1 cellular context compared by ENCODE assay signal in the genomic region with DNA sequence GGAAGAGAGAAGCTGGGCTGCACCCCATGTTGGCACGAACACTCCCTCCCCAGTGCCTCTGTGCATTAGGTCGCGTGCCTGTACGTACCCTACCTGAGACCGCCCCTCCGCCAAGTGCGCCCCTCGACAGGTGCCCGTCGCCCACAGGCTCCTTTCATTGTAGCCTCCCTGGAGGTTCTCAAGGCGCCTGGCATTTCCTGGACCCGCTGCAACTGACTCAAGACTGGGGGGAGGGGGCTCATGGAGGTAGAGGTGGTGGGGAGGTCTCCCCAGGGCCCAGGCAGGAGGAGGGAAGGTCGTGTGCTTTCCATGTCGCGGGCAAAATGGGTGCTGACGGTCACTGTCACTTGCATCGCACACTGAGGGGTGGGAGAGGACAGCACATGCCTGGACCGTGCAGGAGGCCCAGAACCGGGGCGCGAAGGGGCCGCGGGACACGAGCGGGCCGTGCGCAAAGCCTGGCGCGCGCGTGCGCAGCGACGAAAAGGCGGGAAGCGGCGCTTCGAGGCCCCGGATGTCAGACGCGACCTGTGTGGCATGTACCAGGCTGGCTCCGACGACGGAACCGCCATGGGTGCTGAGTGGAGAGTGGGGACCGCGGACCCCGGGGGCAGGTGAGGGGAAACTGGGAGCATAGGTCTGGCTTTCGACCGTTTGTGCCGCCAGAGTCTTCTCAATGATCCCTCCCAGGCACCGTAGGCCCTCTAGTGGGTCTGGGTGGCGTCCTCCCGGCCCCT.
A peak's percentile ranks its signal among the peaks of the same experiment; 100 is the strongest.
TF ChIP-seq lines count a peak whose summit lies in the region.

No MANE protein-coding gene starts in this region.

TF ChIP-seq in WTC11, 78 proteins besides CTCF, POLR2A, EP300 and RAD21 (continued from another document):
- TF ChIP-seq ZNF281 (CRISPR knock-in tag; IDR thresholded peaks at IDR 0.05) (peak; percentile 98), NR1H2 (CRISPR knock-in tag; IDR thresholded peaks at IDR 0.05) (peak; percentile 79; the same call in 1 of the 2 replicates)
TF ChIP-seq in WTC11: peak in this region for 48.
